ENCODE assay signal across 9 cellular contexts in genomic region chr16:74773431-74774222, GRCh38. TPM values are rescaled to one million over a fixed set of nuclear protein-coding genes. Genes with fewer than 3 reads are reported as not detected.
DNase-seq lines count a peak whose midpoint lies in the region; ATAC-seq and TF ChIP-seq lines count a peak whose summit lies in the region.
"Had no signal": no experiment of that assay in that cellular context is flagged by ENCODE, and none has a peak within 500 bp of the region (broad histone marks: within the 10 kb centered on the region; RNA-seq: fewer than 3 reads in every experiment).

No MANE protein-coding gene starts in this region.

- TF ChIP-seq CTCF in left ventricle myocardium inferior (IDR thresholded peaks at IDR 0.05; ENCODE audit: borderline replicate concordance), result no peak

- 46% methylated on average over 14 of the region's 14 CpGs for WGBS in urinary bladder

- peak overlapping the region; percentile 64 for H3K4me3 ChIP-seq in left ventricle myocardium inferior
- peak overlapping the region; percentile 82 to 87 for H3K4me3 ChIP-seq in mucosa of rectum (ENCODE audit: low read length in 2 of 2)
- peak overlapping the region; percentile 4 for H3K4me3 ChIP-seq in urinary bladder (ENCODE audit: low read depth, low read length)

- no peak for ATAC-seq in Right ventricle myocardium superior (ENCODE audit: poor library complexity)

- H3K36me3 ChIP-seq in left ventricle myocardium inferior, result no peaks in the 10 kb centered on the region
- no peaks in the 10 kb centered on the region for H3K36me3 ChIP-seq in mucosa of rectum (ENCODE audit: control insufficient read depth in 2 of 2, insufficient read depth in 2 of 2, low read length in 2 of 2)
- H3K36me3 ChIP-seq in urinary bladder (ENCODE audit: insufficient read depth), result no peaks in the 10 kb centered on the region

- no peaks in the 10 kb centered on the region for H3K9me3 ChIP-seq in left ventricle myocardium inferior (replicated peaks)
- H3K9me3 ChIP-seq in mucosa of rectum (ENCODE audit: control insufficient read depth in 2 of 2, low read length in 2 of 2), result no peaks in the 10 kb centered on the region

- H3K4me1 ChIP-seq in left ventricle myocardium inferior (peaks cover 13% of the 10 kb centered on the region), mucosa of rectum (ENCODE audit: control insufficient read depth in 2 of 2, insufficient read depth in 2 of 2, low read length in 2 of 2) (peaks cover 5 to 21% of the 10 kb centered on the region in 2 donors), urinary bladder (ENCODE audit: insufficient read depth) (no peaks in the 10 kb centered on the region)

- H3K27ac ChIP-seq in left ventricle myocardium inferior (replicated peaks) (no peak overlapping the region), cingulate gyrus (ENCODE audit: low read depth, low read length) (peak overlapping the region; percentile 86), mucosa of rectum (ENCODE audit: low read depth in 2 of 2, low read length in 2 of 2) (peak overlapping the region; percentile 90 to 96), urinary bladder (ENCODE audit: low read depth) (no peak overlapping the region)

- H3K27me3 ChIP-seq in left ventricle myocardium inferior (ENCODE audit: low read depth), result peaks cover 85% of the 10 kb centered on the region
- H3K27me3 ChIP-seq in mucosa of rectum (ENCODE audit: control insufficient read depth in 2 of 2, insufficient read depth in 2 of 2, low read length in 2 of 2), result peaks cover 3% of the 10 kb centered on the region in 2 donors

- peak overlapping the region; percentile 86 to 96 for H3K9ac ChIP-seq in mucosa of rectum (ENCODE audit: low read depth in 1 of 2, low read length in 2 of 2)

- DNase-seq in left ventricle myocardium inferior, result no peak
- no peak for DNase-seq in Right ventricle myocardium superior
- no peak for DNase-seq in Ammon's horn (ENCODE audit: low spot score)
- no peak for DNase-seq in stimulated activated CD4-positive, alpha-beta T cell treated with anti-CD3 and anti-CD28 coated beads, Interleukin-1b, Interleukin-23, amount 100 ng/mL, for 48 hours
- DNase-seq in SHP77 treated with DMSO at 0.1 percent for 48 hours (lab: John Stamatoyannopoulos, UW), result no peak

- intact Hi-C loops in left ventricle myocardium inferior (cut with micrococcal nuclease), result no loop called here
- intact Hi-C loops in Right ventricle myocardium superior (cut with DNase I), result no loop called here

RNA-seq across cellular contexts. Expression of gene FA2H, which starts 1.0 kb away (rescaled TPM):
- total RNA-seq in left ventricle myocardium inferior (not detected), Right ventricle myocardium superior (0.16 TPM), urinary bladder (0.26 TPM)
- 2.7 TPM for polyA plus RNA-seq in urinary bladder
- total RNA-seq: K562 had no signal
- polyA plus RNA-seq: K562 had no signal

Comparison
In these comparisons a context has a peak if more than half of its experiments do, and no peak if none do; other contexts are left out.
1. H3K27ac ChIP-seq: peak in cingulate gyrus (single experiment) and mucosa of rectum (2 of 2); none in left ventricle myocardium inferior (single experiment) and urinary bladder (single experiment).
2. H3K4me3 ChIP-seq: peak in every context shown above with its lines; median percentile 84 in mucosa of rectum; 64 in left ventricle myocardium inferior; 4 in urinary bladder.